ENCODE assay signal across 21 cellular contexts in genomic region chr1:15736666-15737229, GRCh38. TPM values are rescaled to one million over a fixed set of nuclear protein-coding genes. Genes with fewer than 3 reads are reported as not detected.
DNase-seq lines count a peak whose midpoint lies in the region; ATAC-seq and TF ChIP-seq lines count a peak whose summit lies in the region.
"Had no signal": no experiment of that assay in that cellular context is flagged by ENCODE, and none has a peak within 500 bp of the region (broad histone marks: within the 10 kb centered on the region; RNA-seq: fewer than 3 reads in every experiment).

No MANE protein-coding gene starts in this region.

- H3K9ac ChIP-seq in colonic mucosa (ENCODE audit: low read depth in 2 of 2, low read length in 2 of 2) (peak overlapping the region; percentile 68 to 92), rectal smooth muscle tissue (ENCODE audit: low read length) (no peak overlapping the region), mesendoderm (ENCODE audit: low read length) (no peak overlapping the region)
- H3K9ac ChIP-seq: SK-N-SH had no signal

- no peak overlapping the region for H3K23ac ChIP-seq in mesendoderm (ENCODE audit: low read length)

- no peaks in the 10 kb centered on the region for H3K9me3 ChIP-seq in colonic mucosa
- H3K9me3 ChIP-seq: SK-N-SH had no signal

- H3K4me1 ChIP-seq in colonic mucosa (peaks cover 5% of the 10 kb centered on the region), rectal smooth muscle tissue (ENCODE audit: control insufficient read depth, insufficient read depth, low read length) (no peaks in the 10 kb centered on the region), mesendoderm (ENCODE audit: control insufficient read depth, low read depth, low read length) (no peaks in the 10 kb centered on the region)

- H4K5ac ChIP-seq in mesendoderm (ENCODE audit: low read length) = no peak overlapping the region

- peak; percentile 52 for ATAC-seq in left colon
- no peak for ATAC-seq in HG03095 (IDR thresholded peaks at IDR 0.05; ENCODE audit: unreplicated experiment)
- no peak for ATAC-seq in GM19035 (IDR thresholded peaks at IDR 0.05; ENCODE audit: unreplicated experiment)
- ATAC-seq: activated naive CD4-positive, alpha-beta T cell treated with anti-CD3 and anti-CD28 coated beads, Interleukin-2, amount 50 U/mL, for 72 hours had no signal

- H3K27me3 ChIP-seq in colonic mucosa (no peaks in the 10 kb centered on the region), rectal smooth muscle tissue (ENCODE audit: control insufficient read depth, insufficient read depth, low read length) (no peaks in the 10 kb centered on the region), mesendoderm (ENCODE audit: insufficient read depth, low read length, poor library complexity) (no peaks in the 10 kb centered on the region)

- H3K4me2 ChIP-seq in mesendoderm (ENCODE audit: low read length) = no peak overlapping the region
- H3K4me2 ChIP-seq: SK-N-SH had no signal

- no peak overlapping the region for H2BK120ac ChIP-seq in mesendoderm (ENCODE audit: low read depth, low read length)

- H3K27ac ChIP-seq in 22Rv1 (peak overlapping the region; percentile 69), colonic mucosa (peak overlapping the region; percentile 7), rectal smooth muscle tissue (ENCODE audit: low read depth, low read length) (peak overlapping the region; percentile 46), mesendoderm (ENCODE audit: low read depth, low read length) (no peak overlapping the region)
- H3K27ac ChIP-seq: HL-60 had no signal

- H2BK5ac ChIP-seq in mesendoderm (ENCODE audit: low read length) = no peak overlapping the region

- H3K4ac ChIP-seq in mesendoderm (ENCODE audit: low read depth, low read length) = no peak overlapping the region

- intact Hi-C loops in colonic mucosa (cut with DNase I) (no loop called here), left colon (cut with DNase I, micrococcal nuclease) (no loop called here)

- no peak for TF ChIP-seq CTCF in 22Rv1 (IDR thresholded peaks at IDR 0.05)
- no peak for TF ChIP-seq CTCF in colonic mucosa (IDR thresholded peaks at IDR 0.05)

- H3K79me2 ChIP-seq in mesendoderm (ENCODE audit: control insufficient read depth, insufficient read depth, low read length) = no peaks in the 10 kb centered on the region

- H3K18ac ChIP-seq in mesendoderm (ENCODE audit: low read length) = no peak overlapping the region

- no peak overlapping the region for H4K8ac ChIP-seq in mesendoderm (ENCODE audit: low read depth, low read length)

- DNase-seq in colonic mucosa (peak; percentile 81), left colon (peak; percentile 66 to 83), kidney glomerular epithelial cell (lab: John Stamatoyannopoulos, UW) (no peak), mesendoderm (no peak)
- DNase-seq: foreskin fibroblast; IMR-90; NCI-H1436 treated with DMSO at 0.1 percent for 48 hours; occipital lobe; SK-N-SH; stimulated activated CD4-positive, alpha-beta T cell treated with anti-CD3 and anti-CD28 coated beads, Interleukin-4, amount 100 ng/mL, for 1 hour; T-helper 9 cell had no signal

- H3K79me1 ChIP-seq in mesendoderm (ENCODE audit: low read length) = no peaks in the 10 kb centered on the region

- H3K4me3 ChIP-seq in colonic mucosa (no peak overlapping the region), rectal smooth muscle tissue (ENCODE audit: low read length) (peak overlapping the region; percentile 25), mesendoderm (ENCODE audit: low read length) (no peak overlapping the region)

- H2BK15ac ChIP-seq in mesendoderm (replicated peaks; ENCODE audit: low read depth) = no peak overlapping the region

- H2AK5ac ChIP-seq in mesendoderm (ENCODE audit: low read length) = no peak overlapping the region

- H3K36me3 ChIP-seq in colonic mucosa (peaks cover 9% of the 10 kb centered on the region), rectal smooth muscle tissue (ENCODE audit: control insufficient read depth, insufficient read depth, low read length) (peaks cover 18% of the 10 kb centered on the region), mesendoderm (ENCODE audit: control insufficient read depth, insufficient read depth, low read length) (no peaks in the 10 kb centered on the region)

- WGBS in mesendoderm (ENCODE audit: extremely low coverage, insufficient coverage, low lambda C conversion rate) = no CpG with 5 or more reads among the region's 19 CpGs

- no peak overlapping the region for H3K56ac ChIP-seq in mesendoderm (ENCODE audit: low read length)

RNA-seq across cellular contexts. Expression of gene SLC25A34, which starts 0.7 kb away (rescaled TPM):
- total RNA-seq in colonic mucosa (10 to 100 TPM in 1 of 2 donors, 1 to 10 TPM in 1; 3.2 to 16.0 TPM), left colon (10 to 100 TPM in 1 of 2 donors, 1 to 10 TPM in 1; 7.9 to 22.6 TPM)
- polyA plus RNA-seq in mesendoderm (2013, experiment 1 of 2) = 0.76 TPM
- polyA plus RNA-seq in mesendoderm (2013, experiment 2 of 2) = 0.31 TPM

RNA-seq across cellular contexts. Expression of gene TMEM82, which starts 5.6 kb away (rescaled TPM):
- total RNA-seq in colonic mucosa (10 to 100 TPM; 11.5 to 17.0 TPM), left colon (10 to 100 TPM; 13.1 to 18.6 TPM)
- polyA plus RNA-seq in mesendoderm (2013, experiment 1 of 2) = 0.20 TPM
- polyA plus RNA-seq in mesendoderm (2013, experiment 2 of 2) = 0.14 TPM
- total RNA-seq: activated CD8-positive, alpha-beta memory T cell treated with anti-CD3 and anti-CD28 coated beads for 36 hours; activated naive CD4-positive, alpha-beta T cell treated with anti-CD3 and anti-CD28 coated beads, Interleukin-2, amount 50 U/mL, for 72 hours; G401; H4; IMR-90; MCF 10A; occipital lobe had no signal
- polyA plus RNA-seq: IMR-90, SK-N-SH had no signal

RNA-seq across cellular contexts. Expression of gene FBLIM1, which starts 21.8 kb away (rescaled TPM):
- total RNA-seq in colonic mucosa (100 to 1,000 TPM; 167 to 213 TPM), left colon (100 to 1,000 TPM; 275 to 294 TPM)
- 54.2 TPM for polyA plus RNA-seq in mesendoderm (2013, experiment 1 of 2)
- polyA plus RNA-seq in mesendoderm (2013, experiment 2 of 2) = 56.7 TPM
- total RNA-seq: activated CD8-positive, alpha-beta memory T cell treated with anti-CD3 and anti-CD28 coated beads for 36 hours had no signal

RNA-seq across cellular contexts. Expression of gene PLEKHM2, which starts 52.6 kb away (rescaled TPM):
- total RNA-seq in colonic mucosa (10 to 100 TPM; 32.7 to 37.2 TPM), left colon (10 to 100 TPM; 31.5 to 37.0 TPM)
- 39.7 TPM for polyA plus RNA-seq in mesendoderm (2013, experiment 1 of 2)
- 38.3 TPM for polyA plus RNA-seq in mesendoderm (2013, experiment 2 of 2)

Comparison
In these comparisons a context has a peak if more than half of its experiments do, and no peak if none do; other contexts are left out.
1. DNase-seq: peak in colonic mucosa (single experiment) and left colon (2 of 2); none in kidney glomerular epithelial cell (single experiment) and mesendoderm (single experiment).
2. H3K9ac ChIP-seq: peak in colonic mucosa (2 of 2); none in rectal smooth muscle tissue (single experiment) and mesendoderm (single experiment).